11 cellular contexts compared by ENCODE assay signal in genomic region chr20:11689262-11689661, GRCh38.
"Had no signal": no experiment of that assay in that cellular context is flagged by ENCODE, and none has a peak within 500 bp of the region (broad histone marks: within the 10 kb centered on the region; RNA-seq: fewer than 3 reads in every experiment).

No MANE protein-coding gene starts in this region.

- FAIRE-seq: H1, H54 had no signal

- H3K9me3 ChIP-seq: HAP-1 had no signal

- H3K4me2 ChIP-seq: GM23338 had no signal

- H3K36me3 ChIP-seq: HAP-1 had no signal

- H3K9ac ChIP-seq: GM23248 had no signal

- DNase-seq: GM23248, GOT3, H7, H9, HCEC 1CT, HFFc6 had no signal

- H3K4me3 ChIP-seq: GM23248, GM23338, HAP-1 had no signal

- H3K27ac ChIP-seq: GM23248 had no signal

- H3K4me1 ChIP-seq: HAP-1 had no signal

- H2AFZ ChIP-seq: GM23248, GM23338 had no signal

- ATAC-seq: GM23338, HCT116 had no signal
